8 cellular contexts compared by ENCODE assay signal in the genomic region with DNA sequence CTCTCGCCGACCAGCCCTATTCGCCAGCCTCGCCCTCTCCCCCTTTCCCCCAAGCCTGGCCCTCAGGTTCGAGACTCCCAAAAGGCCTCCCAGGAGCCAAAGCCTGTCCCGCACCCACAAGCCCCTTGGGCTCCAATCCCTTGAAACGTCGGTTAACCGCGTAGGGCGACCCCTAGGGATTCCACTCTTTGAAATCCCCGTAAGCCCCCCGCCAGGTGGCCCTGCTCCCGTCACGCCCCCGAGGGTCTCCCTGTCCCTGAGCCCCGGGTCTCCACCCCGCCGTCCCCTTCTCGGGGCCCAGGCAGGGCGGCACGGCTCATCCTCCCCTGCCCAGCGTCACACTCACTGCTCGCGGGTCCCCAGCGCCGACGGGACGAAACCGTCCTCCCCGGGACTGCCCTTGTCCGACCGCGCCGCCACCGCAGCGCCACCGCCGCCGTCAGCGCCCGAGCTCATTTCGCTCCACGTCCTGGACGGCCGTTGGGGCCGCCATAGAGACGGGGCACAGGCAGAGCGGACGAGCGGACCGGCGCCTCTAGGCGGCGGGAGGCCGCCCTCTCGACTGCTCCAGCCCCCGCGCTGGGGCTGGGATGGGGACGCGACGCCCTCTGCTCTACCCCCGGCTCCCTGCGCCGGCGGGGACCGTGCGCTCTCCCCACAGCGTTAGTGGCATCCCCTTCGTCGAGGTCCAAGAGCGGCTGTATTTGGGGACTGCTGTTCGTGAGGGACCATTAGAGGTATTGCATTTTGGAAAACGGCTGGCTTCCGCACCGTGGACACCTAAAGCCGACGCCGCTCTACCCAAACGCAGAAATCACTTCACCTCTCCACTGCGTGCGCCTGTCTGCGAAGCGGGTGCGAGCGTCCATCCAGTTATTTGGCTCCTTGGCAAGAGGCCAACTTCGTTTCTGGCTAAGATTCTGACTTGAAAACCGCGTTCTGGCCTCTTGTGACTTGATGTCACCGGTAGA. TPM values are rescaled to one million over a fixed set of nuclear protein-coding genes. Genes with fewer than 3 reads are reported as not detected.
DNase-seq lines count a peak whose midpoint lies in the region; ATAC-seq and TF ChIP-seq lines count a peak whose summit lies in the region.

A gene (minus strand): TSS at position 510 of the 971 bp plus-strand sequence. CDS start 54 bp downstream, at position 456.

- H3K4me1 ChIP-seq in HUES48 (ENCODE audit: control insufficient read depth, insufficient read depth, low read length): no peaks in the 10 kb centered on the region
- H3K4me1 ChIP-seq in OCI-LY7 (ENCODE audit: insufficient read depth, low read length, poor library complexity, severe bottlenecking): peaks cover 13% of the 10 kb centered on the region

- peak within 1 kb of the TSS; percentile 89 for H2AFZ ChIP-seq in OCI-LY7 (ENCODE audit: low read length)

- H3K9ac ChIP-seq in HUES48 (ENCODE audit: low read depth, low read length): peak within 1 kb of the TSS; percentile 82

- DNase-seq in DMS 273 (lab: John Stamatoyannopoulos, UW; ENCODE audit: unreplicated experiment) (peak; percentile 92), OCI-LY7 (ENCODE audit: low spot score) (peak; percentile 92), activated T-cell treated with anti-CD3 and anti-CD28 coated beads for 1 hour (ENCODE audit: low read depth) (peak; percentile 71), epithelial cell of esophagus (ENCODE audit: low read depth) (peak; percentile 89), mucosa of gallbladder (ENCODE audit: low spot score) (peak; percentile 83)
- peak; percentile 50 to 67 for DNase-seq in stimulated activated CD8-positive, alpha-beta memory T cell treated with anti-CD3 and anti-CD28 coated beads, Interleukin-4, amount 100 ng/mL, for 4 hours (ENCODE audit: low read depth in 2 of 2, low spot score in 1 of 2)

- ATAC-seq in GM21423 (IDR thresholded peaks at IDR 0.05; ENCODE audit: unreplicated experiment): peak; percentile 90

- CTCF ChIA-PET in OCI-LY7 (lab: Charles Lee; ENCODE audit: unreplicated experiment): no interaction called here

- H3K27ac ChIP-seq in HUES48 (ENCODE audit: low read depth, low read length) (peak within 1 kb of the TSS; percentile 89), OCI-LY7 (ENCODE audit: low read depth, low read length, poor library complexity, severe bottlenecking) (peak within 1 kb of the TSS; percentile 81)

- intact Hi-C loops in OCI-LY7 (cut with micrococcal nuclease; ENCODE audit: unreplicated experiment): loop anchor here (1.0 to 5.0 kb wide), 3 partner anchors 10 to 259 kb away; a partner anchor contains a TSS

- POLR2A ChIA-PET in OCI-LY7 (lab: Charles Lee): interaction anchor here (0.6 to 1.6 kb wide), 9 partner anchors 9 to 584 kb away, joined by 3 to 5 read pairs (median 3); a partner anchor contains a TSS

- BruUV-seq in OCI-LY7 (replicated peaks; lab: Mats Ljungman, UMichigan): no TSS peak

- H3K79me2 ChIP-seq in OCI-LY7 (ENCODE audit: insufficient read depth, low read depth, low read length): peaks cover 26% of the 10 kb centered on the region

- H3K9me3 ChIP-seq in HUES48 (ENCODE audit: control insufficient read depth, insufficient read depth, low read length): no peaks in the 10 kb centered on the region
- H3K9me3 ChIP-seq in OCI-LY7 (ENCODE audit: low read length): no peaks in the 10 kb centered on the region

- peak; percentile 69 for TF ChIP-seq CTCF in OCI-LY7 (conservative IDR thresholded peaks at IDR 0.05; ENCODE audit: low read length)
- no peak for TF ChIP-seq CTCF in epithelial cell of esophagus (IDR thresholded peaks at IDR 0.05; ENCODE audit: insufficient read depth, low read depth, low read length, missing control alignments)

- H3K36me3 ChIP-seq in HUES48 (ENCODE audit: control insufficient read depth, insufficient read depth, low read length): peaks cover 25% of the 10 kb centered on the region
- peaks cover 34% of the 10 kb centered on the region for H3K36me3 ChIP-seq in OCI-LY7 (ENCODE audit: insufficient read depth, low read length)

- no peaks in the 10 kb centered on the region for H3K9me2 ChIP-seq in OCI-LY7 (ENCODE audit: insufficient read depth, low read length)

- H3K4me3 ChIP-seq in HUES48 (ENCODE audit: low read depth, low read length): peak within 1 kb of the TSS; percentile 90
- peak within 1 kb of the TSS; percentile 80 for H3K4me3 ChIP-seq in OCI-LY7 (ENCODE audit: low read depth, low read length, poor library complexity, severe bottlenecking)
- H3K4me3 ChIP-seq in epithelial cell of esophagus (ENCODE audit: low read length): peak within 1 kb of the TSS; percentile 95

- no peaks in the 10 kb centered on the region for H3K27me3 ChIP-seq in HUES48 (ENCODE audit: control insufficient read depth, insufficient read depth, low read length)

- peak within 1 kb of the TSS; percentile 86 for H3K4me2 ChIP-seq in OCI-LY7 (ENCODE audit: low read length)

- no peaks in the 10 kb centered on the region for H4K20me1 ChIP-seq in OCI-LY7 (ENCODE audit: insufficient read depth, low read length)

RNA-seq across cellular contexts. Expression of the gene that starts here (rescaled TPM):
- 27.5 and 37.7 TPM in 2 replicates for total RNA-seq in OCI-LY7 (2014; rRNA removed; shearing (Covaris generic))
- total RNA-seq in OCI-LY7 (2022) (32.4 and 35.0 TPM in 2 replicates), mucosa of gallbladder (12.2 TPM)

Comparison
In these comparisons a context has a peak if more than half of its experiments do, and no peak if none do; other contexts are left out.
1. Peak in every context shown above with its lines: DNase-seq, ATAC-seq, H3K4me3 ChIP-seq and H3K27ac ChIP-seq.